ENCODE assay signal across 13 cellular contexts in the genomic region with DNA sequence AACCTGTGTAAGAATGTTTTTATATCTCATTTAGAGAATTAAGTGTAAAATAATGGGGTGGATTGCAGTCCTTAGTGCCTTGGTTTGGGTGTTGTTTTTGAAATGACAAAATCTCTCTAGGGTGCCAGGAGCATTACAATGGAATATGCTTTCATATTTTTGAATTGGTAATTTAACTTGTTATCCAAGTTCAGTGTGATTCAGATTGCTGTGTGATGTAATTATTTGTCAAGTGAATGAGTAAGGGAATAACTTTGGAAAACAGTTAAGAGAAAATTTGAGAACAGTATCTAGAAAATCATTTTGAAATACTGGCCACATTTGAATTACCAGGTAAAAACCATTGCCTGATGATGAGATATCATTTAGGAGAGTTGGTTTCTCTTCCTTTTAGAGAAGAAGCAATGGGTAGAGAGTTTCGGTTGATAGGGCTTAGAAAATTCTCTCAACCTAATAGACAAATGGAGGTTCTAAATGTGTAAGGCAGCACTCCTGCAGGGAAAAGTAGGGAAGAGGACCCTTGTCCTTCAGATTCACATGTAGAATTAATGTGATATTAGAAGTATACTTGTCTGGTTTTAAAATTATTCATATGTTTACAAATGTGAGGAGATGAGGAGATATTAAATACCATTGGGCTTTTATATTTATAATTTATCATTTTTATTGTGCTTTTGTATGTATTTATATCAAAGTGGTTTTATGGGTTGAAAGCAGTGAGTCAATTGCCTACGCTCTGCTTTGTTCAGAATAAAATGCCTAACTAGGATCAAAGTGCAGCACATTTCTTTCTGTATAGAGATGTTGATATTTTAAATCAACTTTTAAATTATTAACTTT.
A peak's percentile ranks its signal among the peaks of the same experiment; 100 is the strongest.
DNase-seq lines count a peak whose midpoint lies in the region; ATAC-seq, FAIRE-seq and TF ChIP-seq lines count a peak whose summit lies in the region.
"Had no signal": no experiment of that assay in that cellular context is flagged by ENCODE, and none has a peak within 500 bp of the region (broad histone marks: within the 10 kb centered on the region; RNA-seq: fewer than 3 reads in every experiment).

No MANE protein-coding gene starts in this region.

- no peak overlapping the region for H2AK5ac ChIP-seq in H1 (ENCODE audit: low read depth, low read length)

- no peaks in the 10 kb centered on the region for H3K9me3 ChIP-seq in H1 (ENCODE audit: insufficient read depth in 2 of 2, low read depth in 1 of 2, low read length in 1 of 2)
- H3K9me3 ChIP-seq: psoas muscle had no signal

- no peak for TF ChIP-seq EP300 in H1 (IDR thresholded peaks at IDR 0.05; ENCODE audit: borderline replicate concordance in 1 of 2, low read depth in 2 of 2, low read length in 2 of 2)

- no peak overlapping the region for H3K4me3 Mint-ChIP-seq in nephron

- POLR2A ChIA-PET in GM10248 (lab: Yijun Ruan, JAX) = no interaction called here
- POLR2A ChIA-PET in H1 (lab: Charles Lee; ENCODE audit: partially characterized antibody) = no interaction called here

- no peaks in the 10 kb centered on the region for H3K36me3 ChIP-seq in H1 (ENCODE audit: control insufficient read depth in 2 of 4, insufficient read depth in 4 of 4, low read length in 3 of 4)

- no peak overlapping the region for H3K14ac ChIP-seq in H1 (ENCODE audit: insufficient read length)

- H3K9ac ChIP-seq in H1 (replicated peaks in 1 of 4; ENCODE audit: extremely low read depth in 1 of 4, low read depth in 3 of 4, low read length in 3 of 4) = no peak overlapping the region
- H3K9ac ChIP-seq: BLaER1 treated with 17β-estradiol and CSF1 and Interleukin-3, amounts not matched to agents 10 nM and 100 nM had no signal

- CTCF ChIA-PET in GM10248 (lab: Yijun Ruan, JAX) (no interaction called here), H1 (lab: Charles Lee; ENCODE audit: partially characterized antibody) (no interaction called here)

- no peak overlapping the region for H3K4ac ChIP-seq in H1 (replicated peaks; ENCODE audit: insufficient read length, low read depth, low read length)

- H3K4me3 ChIP-seq in H1 (ENCODE audit: extremely low read depth in 1 of 4, insufficient read depth in 2 of 4, low read depth in 3 of 4, low read length in 4 of 4) = peak overlapping the region in 1 of 4 experiments; percentile 44; a peak in 1 of 8 replicates
- H3K4me3 ChIP-seq: BLaER1 treated with 17β-estradiol and CSF1 and Interleukin-3, amounts not matched to agents 10 nM and 100 nM; psoas muscle had no signal

- peaks cover 0 to 71% of the 10 kb centered on the region in 2 experiments; a peak in 2 of 4 replicates for H3K79me2 ChIP-seq in H1 (ENCODE audit: control insufficient read depth in 1 of 2, insufficient read depth in 2 of 2, low read length in 2 of 2)

- H3K27ac Mint-ChIP-seq in nephron = peak overlapping the region; percentile 17 to 47 (median 23)

- no peak overlapping the region for H2AFZ ChIP-seq in H1 (ENCODE audit: low read length)

- peak overlapping the region; percentile 93 for H4K5ac ChIP-seq in H1 (ENCODE audit: insufficient read length, low read depth, low read length)

- H3K23me2 ChIP-seq in H1 (ENCODE audit: low read depth, low read length) = no peaks in the 10 kb centered on the region

- peak overlapping the region; percentile 71; the same call in 1 of the 2 replicates for H2BK5ac ChIP-seq in H1 (ENCODE audit: low read depth, low read length)

- no peak overlapping the region; the same call in 1 of the 2 replicates for H3K18ac ChIP-seq in H1 (ENCODE audit: extremely low read depth, low read length)

- DNase-seq in GM10248 (ENCODE audit: extremely low spot score) (peak; percentile 25), H1 (ENCODE audit: low read depth in 1 of 2, low spot score in 2 of 2) (no peak), NCI-H2227 treated with DMSO at 0.1 percent for 48 hours (lab: John Stamatoyannopoulos, UW) (no peak), NCI-H82 treated with DMSO at 0.1 percent for 48 hours (lab: John Stamatoyannopoulos, UW; ENCODE audit: unreplicated experiment) (no peak)
- DNase-seq: amniotic stem cell, NCI-H2081 treated with DMSO at 0.1 percent for 48 hours, psoas muscle, SW 1271 had no signal

- no peaks in the 10 kb centered on the region for H3K9me3 Mint-ChIP-seq in nephron

- FAIRE-seq in H1 (lab: Jason Lieb, UNC) = no peak

- H4K8ac ChIP-seq in H1 (ENCODE audit: extremely low read depth, insufficient read depth, low read length) = no peak overlapping the region

- peak; percentile 33 for ATAC-seq in HG03432 (IDR thresholded peaks at IDR 0.05; ENCODE audit: unreplicated experiment)
- ATAC-seq in HG02884 (IDR thresholded peaks at IDR 0.05; ENCODE audit: unreplicated experiment) = no peak
- no peak for ATAC-seq in GM18505 (IDR thresholded peaks at IDR 0.05; ENCODE audit: unreplicated experiment)
- ATAC-seq: psoas muscle had no signal

- no peak overlapping the region for H4K91ac ChIP-seq in H1 (replicated peaks; ENCODE audit: insufficient read length, low read length)

- no peaks in the 10 kb centered on the region for H3K79me1 ChIP-seq in H1 (ENCODE audit: low read depth, low read length)

- no peaks in the 10 kb centered on the region for H3K27me3 Mint-ChIP-seq in nephron (ENCODE audit: low read depth)

- WGBS in H1 (ENCODE audit: extremely low coverage in 1 of 2, insufficient coverage in 1 of 2, insufficient read length in 1 of 2, insufficient replicate concordance in 2 of 2, low coverage in 1 of 2, low lambda C conversion rate in 2 of 2, missing lambda C conversion rate in 1 of 2), 2 experiments = 69% methylated on average over 2 of the region's 2 CpGs; no CpG with 5 or more reads in 1 of the 2 experiments

- H3K36me3 Mint-ChIP-seq in nephron (ENCODE audit: low read depth) = peaks cover 3% of the 10 kb centered on the region

- peak overlapping the region; percentile 19 for H3K56ac ChIP-seq in H1 (replicated peaks; ENCODE audit: insufficient read length, low read depth, low read length)

- H2BK15ac ChIP-seq in H1 (ENCODE audit: low read length) = no peak overlapping the region

- peak overlapping the region; percentile 49 to 59; a peak in 3 of 4 replicates for H3K4me2 ChIP-seq in H1 (ENCODE audit: insufficient read depth in 1 of 2, low read depth in 2 of 2, low read length in 2 of 2)
- H3K4me2 ChIP-seq: BLaER1 treated with 17β-estradiol and CSF1 and Interleukin-3, amounts not matched to agents 10 nM and 100 nM had no signal

- H2BK120ac ChIP-seq in H1 (replicated peaks; ENCODE audit: low read depth, low read length) = peak overlapping the region; percentile 98

- no peak overlapping the region for H2BK12ac ChIP-seq in H1 (ENCODE audit: low read depth, low read length)

- TF ChIP-seq RAD21 in H1 (IDR thresholded peaks at IDR 0.05 in 1 of 2, conservative IDR thresholded peaks at IDR 0.05 in 1 of 2; ENCODE audit: low read depth in 2 of 2, low read length in 2 of 2) = no peak

- H4K20me1 ChIP-seq in H1 (replicated peaks in 1 of 2; ENCODE audit: control insufficient read depth in 1 of 2, insufficient read depth in 2 of 2, low read length in 2 of 2) = no peaks in the 10 kb centered on the region

- no peak overlapping the region for H3K27ac ChIP-seq in H1 (ENCODE audit: low read depth, low read length)
- H3K27ac ChIP-seq: BLaER1 treated with 17β-estradiol and CSF1 and Interleukin-3, amounts not matched to agents 10 nM and 100 nM; psoas muscle had no signal

- TF ChIP-seq CTCF in GM10248 (IDR thresholded peaks at IDR 0.05; ENCODE audit: control extremely low read depth, extremely low read depth, low read depth, missing control alignments) = no peak
- no peak for TF ChIP-seq CTCF in H1 (IDR thresholded peaks at IDR 0.05; ENCODE audit: control extremely low read depth in 1 of 3, insufficient read depth in 1 of 3, low read depth in 1 of 3, low read length in 3 of 3)
- no peak for TF ChIP-seq CTCF in nephron (IDR thresholded peaks at IDR 0.05; ENCODE audit: unreplicated experiment in 3 of 3)

- no peaks in the 10 kb centered on the region for H3K27me3 ChIP-seq in H1 (replicated peaks in 1 of 4; ENCODE audit: control insufficient read depth in 3 of 4, extremely low read depth in 1 of 4, insufficient read depth in 3 of 4, low read length in 3 of 4)
- H3K27me3 ChIP-seq: BLaER1 treated with 17β-estradiol and CSF1 and Interleukin-3, amounts not matched to agents 10 nM and 100 nM had no signal

- H3K4me1 ChIP-seq in H1 (replicated peaks in 1 of 4; ENCODE audit: control insufficient read depth in 3 of 4, insufficient read depth in 4 of 4, low read length in 3 of 4) = peaks cover 2 to 20% (median 12%) of the 10 kb centered on the region in 4 experiments; a peak in 6 of 7 replicates
- H3K4me1 ChIP-seq: psoas muscle had no signal

- no peak overlapping the region for H3K23ac ChIP-seq in H1 (ENCODE audit: insufficient read length)

- 0 out of 2 replicates have a peak overlapping the region, but pooled peaks have one; percentile 66 for H2BK20ac ChIP-seq in H1 (ENCODE audit: low read length)

- TF ChIP-seq POLR2A in H1 (IDR thresholded peaks at IDR 0.05; ENCODE audit: control extremely low read depth in 1 of 2, low read depth in 2 of 2, low read length in 2 of 2) = no peak
- no peak for TF ChIP-seq POLR2A in GM18505 (IDR thresholded peaks at IDR 0.05; ENCODE audit: borderline replicate concordance, extremely low read depth, insufficient read depth, insufficient read length)

- H3K4me1 Mint-ChIP-seq in nephron = no peaks in the 10 kb centered on the region

TF ChIP-seq in H1, 55 proteins besides CTCF, POLR2A, EP300 and RAD21 (continues in another document):
- no peak for TF ChIP-seq GTF2F1 (IDR thresholded peaks at IDR 0.05; ENCODE audit: borderline replicate concordance, low read depth, low read length)
- no peak for TF ChIP-seq CBX5 (IDR thresholded peaks at IDR 0.05; ENCODE audit: low read depth, low read length)
- no peak for TF ChIP-seq SP4 (IDR thresholded peaks at IDR 0.05; ENCODE audit: low read length)
- no peak for TF ChIP-seq MAX (IDR thresholded peaks at IDR 0.05)
- no peak for TF ChIP-seq BACH1 (IDR thresholded peaks at IDR 0.05; ENCODE audit: low read length)
- TF ChIP-seq SIX5 (IDR thresholded peaks at IDR 0.05; ENCODE audit: low read depth, low read length) = no peak
- TF ChIP-seq EZH2 (IDR thresholded peaks at IDR 0.05; ENCODE audit: low read depth, low read length, severe bottlenecking) = no peak
- no peak for TF ChIP-seq NANOG (IDR thresholded peaks at IDR 0.05; ENCODE audit: insufficient read depth, low read depth, low read length, poor library complexity, severe bottlenecking)
- TF ChIP-seq ASH2L (IDR thresholded peaks at IDR 0.05; ENCODE audit: low read length) = no peak
- TF ChIP-seq KDM5A (IDR thresholded peaks at IDR 0.05; ENCODE audit: low read length) = no peak
- TF ChIP-seq RXRA (IDR thresholded peaks at IDR 0.05; ENCODE audit: insufficient read depth, low read depth, low read length) = no peak
- no peak for TF ChIP-seq POU5F1 (IDR thresholded peaks at IDR 0.05; ENCODE audit: low read depth, low read length)
- TF ChIP-seq RBBP5 (IDR thresholded peaks at IDR 0.05; ENCODE audit: borderline replicate concordance, low read depth, low read length) = no peak
- no peak for TF ChIP-seq SAP30 (IDR thresholded peaks at IDR 0.05; ENCODE audit: insufficient read depth, insufficient replicate concordance, low read length)
